In genomic region chr17:29549169-29549935, GRCh38 we compare ENCODE assay signal across 15 cellular contexts. TPM values are rescaled to one million over a fixed set of nuclear protein-coding genes. Genes with fewer than 3 reads are reported as not detected.
DNase-seq lines count a peak whose midpoint lies in the region; ATAC-seq, FAIRE-seq and TF ChIP-seq lines count a peak whose summit lies in the region.
"Had no signal": no experiment of that assay in that cellular context is flagged by ENCODE, and none has a peak within 500 bp of the region (broad histone marks: within the 10 kb centered on the region; RNA-seq: fewer than 3 reads in every experiment).

No MANE protein-coding gene starts in this region.

- dilution Hi-C loops in keratinocyte (cut with MboI; ENCODE audit: extremely low pct_ligation_motif_present, low sequenced_read_pairs), result no loop called here

- H3K9me3 ChIP-seq in keratinocyte (ENCODE audit: control insufficient read depth, low read depth, low read length), result no peaks in the 10 kb centered on the region
- no peaks in the 10 kb centered on the region for H3K9me3 ChIP-seq in CD4-positive, alpha-beta memory T cell (ENCODE audit: control insufficient read depth in 1 of 2, low read length in 2 of 2)
- no peaks in the 10 kb centered on the region for H3K9me3 ChIP-seq in sigmoid colon
- H3K9me3 ChIP-seq: spleen had no signal

- H3K9ac ChIP-seq in keratinocyte (ENCODE audit: control insufficient read depth, extremely low read depth, insufficient read depth, low read length), result no peak overlapping the region

- ATAC-seq in activated T-helper 17 cell treated with anti-CD3 and anti-CD28 coated beads, Interleukin-2, amount 50 U/mL, for 72 hours (replicated peaks), result peak; percentile 91

- no peak overlapping the region for H3K27ac ChIP-seq in keratinocyte (ENCODE audit: control insufficient read depth, insufficient read depth, low read length)
- no peak overlapping the region for H3K27ac ChIP-seq in CD4-positive, alpha-beta memory T cell (ENCODE audit: low read depth, low read length)
- peak overlapping the region in 2 of 59 donors; percentile 12 to 24 for H3K27ac ChIP-seq in dorsolateral prefrontal cortex
- H3K27ac ChIP-seq in sigmoid colon, result no peak overlapping the region
- H3K27ac ChIP-seq: spleen had no signal

- H3K27me3 ChIP-seq in keratinocyte (ENCODE audit: control insufficient read depth, extremely low read depth, insufficient read depth, low read length), result no peaks in the 10 kb centered on the region
- H3K27me3 ChIP-seq in CD4-positive, alpha-beta memory T cell (ENCODE audit: insufficient read depth, low read length), result no peaks in the 10 kb centered on the region
- H3K27me3 ChIP-seq in dorsolateral prefrontal cortex, result no peaks in the 10 kb centered on the region
- no peaks in the 10 kb centered on the region for H3K27me3 ChIP-seq in sigmoid colon
- H3K27me3 ChIP-seq: spleen had no signal

- H3K27ac Mint-ChIP-seq in activated T-helper 17 cell treated with anti-CD3 and anti-CD28 coated beads, Interleukin-2, amount 50 U/mL, for 72 hours, result peak overlapping the region; percentile 12
- peak overlapping the region in 2 of 7 donors; percentile 41 to 64 for H3K27ac Mint-ChIP-seq in CD4-positive, alpha-beta memory T cell
- H3K27ac Mint-ChIP-seq: activated CD4-positive, alpha-beta memory T cell treated with anti-CD3 and anti-CD28 coated beads for 36 hours; activated naive CD8-positive, alpha-beta T cell; nephron progenitor cell had no signal

- peaks cover 12% of the 10 kb centered on the region for H3K36me3 Mint-ChIP-seq in activated T-helper 17 cell treated with anti-CD3 and anti-CD28 coated beads, Interleukin-2, amount 50 U/mL, for 72 hours (ENCODE audit: low read depth)
- H3K36me3 Mint-ChIP-seq in CD4-positive, alpha-beta memory T cell, result peaks cover 3 to 7% of the 10 kb centered on the region in 2 donors
- H3K36me3 Mint-ChIP-seq: activated CD4-positive, alpha-beta memory T cell treated with anti-CD3 and anti-CD28 coated beads for 36 hours had no signal

- no peak for TF ChIP-seq CTCF in GM20000 (IDR thresholded peaks at IDR 0.05; ENCODE audit: extremely low read depth, missing control alignments)
- TF ChIP-seq CTCF in keratinocyte (optimal IDR thresholded peaks at IDR 0.05 in 1 of 3, IDR thresholded peaks at IDR 0.05 in 1 of 3, conservative IDR thresholded peaks at IDR 0.05 in 1 of 3; ENCODE audit: extremely low read depth in 1 of 3, insufficient read depth in 2 of 3, low read length in 3 of 3), result no peak
- no peak for TF ChIP-seq CTCF in dorsolateral prefrontal cortex (IDR thresholded peaks at IDR 0.05 in 54 of 56, conservative IDR thresholded peaks at IDR 0.05 in 2 of 56; ENCODE audit: low read depth in 1 of 56, partially characterized antibody in 56 of 56)
- TF ChIP-seq CTCF in sigmoid colon (IDR thresholded peaks at IDR 0.05), result no peak

- H3K4me1 ChIP-seq in keratinocyte (ENCODE audit: control insufficient read depth, extremely low read depth, insufficient read depth, low read length) (no peaks in the 10 kb centered on the region), sigmoid colon (no peaks in the 10 kb centered on the region)
- H3K4me1 ChIP-seq in CD4-positive, alpha-beta memory T cell (ENCODE audit: insufficient read depth, low read length), result no peaks in the 10 kb centered on the region

- peaks cover 0 to 2% of the 10 kb centered on the region in 2 experiments for H3K36me3 ChIP-seq in keratinocyte (ENCODE audit: control insufficient read depth in 2 of 2, extremely low read depth in 1 of 2, insufficient read depth in 2 of 2, low read length in 2 of 2)
- H3K36me3 ChIP-seq in CD4-positive, alpha-beta memory T cell (ENCODE audit: insufficient read depth, low read length), result no peaks in the 10 kb centered on the region
- peaks cover 0 to 3% (median 0%) of the 10 kb centered on the region in 4 donors for H3K36me3 ChIP-seq in sigmoid colon

- TF ChIP-seq POLR2A in sigmoid colon (IDR thresholded peaks at IDR 0.05), result no peak

- intact Hi-C loops in CD4-positive, alpha-beta memory T cell (cut with micrococcal nuclease), result no loop called here
- intact Hi-C loops in dorsolateral prefrontal cortex (cut with DNase I) (no loop called here), sigmoid colon (cut with DNase I) (no loop called here)

- H2AFZ ChIP-seq in keratinocyte (ENCODE audit: control insufficient read depth, low read length), result no peak overlapping the region

- H3K9me1 ChIP-seq in keratinocyte (ENCODE audit: control insufficient read depth, extremely low read depth, insufficient read depth, low read length), result no peaks in the 10 kb centered on the region

- peaks cover 6% of the 10 kb centered on the region for H3K4me1 Mint-ChIP-seq in activated T-helper 17 cell treated with anti-CD3 and anti-CD28 coated beads, Interleukin-2, amount 50 U/mL, for 72 hours
- peaks cover 3 to 18% (median 6%) of the 10 kb centered on the region in 4 donors for H3K4me1 Mint-ChIP-seq in CD4-positive, alpha-beta memory T cell
- H3K4me1 Mint-ChIP-seq: nephron progenitor cell had no signal

- no peaks in the 10 kb centered on the region for H3K27me3 Mint-ChIP-seq in activated T-helper 17 cell treated with anti-CD3 and anti-CD28 coated beads, Interleukin-2, amount 50 U/mL, for 72 hours
- no peaks in the 10 kb centered on the region for H3K27me3 Mint-ChIP-seq in CD4-positive, alpha-beta memory T cell
- H3K27me3 Mint-ChIP-seq: activated CD4-positive, alpha-beta memory T cell treated with anti-CD3 and anti-CD28 coated beads for 36 hours; activated naive CD8-positive, alpha-beta T cell had no signal

- WGBS in sigmoid colon, 2 donors, result 55 to 60% methylated on average over 5 of the region's 5 CpGs

- FAIRE-seq in keratinocyte (lab: Jason Lieb, UNC), result peak; percentile 56
- FAIRE-seq: endometrium, H1 had no signal

- DNase-seq in EH (ENCODE audit: low read depth) (peak; percentile 53), GM20000 (ENCODE audit: low spot score) (peak; percentile 58), keratinocyte (ENCODE audit: low read depth, low spot score) (no peak), UCSD-AML1 (lab: John Stamatoyannopoulos, UW; ENCODE audit: unreplicated experiment) (no peak), dorsolateral prefrontal cortex (no peak), sigmoid colon (no peak)
- DNase-seq in CD4-positive, alpha-beta memory T cell, result no peak
- DNase-seq: activated CD4-positive, alpha-beta memory T cell treated with anti-CD3 and anti-CD28 coated beads for 36 hours; NCI-H526 treated with DMSO at 0.1 percent for 48 hours; nephron progenitor cell; spleen had no signal

- POLR2A ChIA-PET in CD4-positive, alpha-beta memory T cell (lab: Charles Lee; ENCODE audit: partially characterized antibody), result interaction anchor here (0.5 to 1.0 kb wide), 2 partner anchors 17 to 126 kb away, joined by 3 to 5 read pairs; no protein-coding TSS in a partner anchor

- TF ChIP-seq EP300 in sigmoid colon (IDR thresholded peaks at IDR 0.05), result no peak

- no peaks in the 10 kb centered on the region for H3K9me3 Mint-ChIP-seq in activated T-helper 17 cell treated with anti-CD3 and anti-CD28 coated beads, Interleukin-2, amount 50 U/mL, for 72 hours
- H3K9me3 Mint-ChIP-seq in CD4-positive, alpha-beta memory T cell, result no peaks in the 10 kb centered on the region
- H3K9me3 Mint-ChIP-seq: activated CD4-positive, alpha-beta memory T cell treated with anti-CD3 and anti-CD28 coated beads for 36 hours; nephron progenitor cell had no signal

- H4K20me1 ChIP-seq in keratinocyte (ENCODE audit: control insufficient read depth, extremely low read depth, insufficient read depth, low read length), result no peaks in the 10 kb centered on the region

- H3K4me3 ChIP-seq in keratinocyte (ENCODE audit: control insufficient read depth in 2 of 3, extremely low read depth in 1 of 3, insufficient read depth in 2 of 3, low read depth in 1 of 3, low read length in 3 of 3), result no peak overlapping the region
- no peak overlapping the region for H3K4me3 ChIP-seq in CD4-positive, alpha-beta memory T cell (ENCODE audit: low read length in 2 of 2)
- H3K4me3 ChIP-seq in dorsolateral prefrontal cortex, result no peak overlapping the region
- no peak overlapping the region for H3K4me3 ChIP-seq in sigmoid colon
- H3K4me3 ChIP-seq: spleen had no signal

- H3K4me3 Mint-ChIP-seq in activated T-helper 17 cell treated with anti-CD3 and anti-CD28 coated beads, Interleukin-2, amount 50 U/mL, for 72 hours, result no peak overlapping the region
- no peak overlapping the region for H3K4me3 Mint-ChIP-seq in CD4-positive, alpha-beta memory T cell
- H3K4me3 Mint-ChIP-seq: activated CD4-positive, alpha-beta memory T cell treated with anti-CD3 and anti-CD28 coated beads for 36 hours; activated naive CD8-positive, alpha-beta T cell; nephron progenitor cell had no signal

- H3K79me2 ChIP-seq in keratinocyte (ENCODE audit: control insufficient read depth, insufficient read depth, low read length), result no peaks in the 10 kb centered on the region

- H3K4me2 ChIP-seq in keratinocyte (ENCODE audit: control insufficient read depth, extremely low read depth, insufficient read depth, low read depth, low read length), result no peak overlapping the region

- CTCF ChIA-PET in CD4-positive, alpha-beta memory T cell (lab: Charles Lee; ENCODE audit: partially characterized antibody), result interaction anchor here (0.6 to 1.7 kb wide), 2 partner anchors 12 to 20 kb away, joined by 3 to 5 read pairs; no protein-coding TSS in a partner anchor

RNA-seq across cellular contexts. Expression of gene ABHD15, which starts 17.5 kb away (rescaled TPM):
- 10 to 100 TPM; 10.1 to 15.1 TPM for total RNA-seq in activated T-helper 17 cell treated with anti-CD3 and anti-CD28 coated beads, Interleukin-2, amount 50 U/mL, for 72 hours
- polyA plus RNA-seq in keratinocyte (6.2 to 6.9 TPM (median 6.8 TPM) in 3 replicates), sigmoid colon (10 to 100 TPM in 1 of 3 donors, 1 to 10 TPM in 2; 4.9 to 10.3 (median 5.4) TPM)
- polyA plus RNA-seq in keratinocyte (2011; ENCODE audit: low read depth), result 1.5 TPM
- polyA plus RNA-seq in keratinocyte (2011; cell fraction: cytosol; rRNA removed), result 5.3 and 5.5 TPM in 2 replicates
- 11.2 and 11.7 TPM in 2 replicates for polyA plus RNA-seq in keratinocyte (2011; cell fraction: nucleus; rRNA removed)
- 2.8 and 7.5 TPM in 2 replicates for polyA plus RNA-seq in keratinocyte (2012; ENCODE audit: low replicate concordance)
- polyA minus RNA-seq in keratinocyte, result 9.9 to 13.5 TPM (median 13.0 TPM) in 3 replicates
- 12.3 TPM for polyA minus RNA-seq in keratinocyte (2011; cell fraction: cytosol; rRNA and poly(A)+ RNA removed)
- polyA minus RNA-seq in keratinocyte (2011; cell fraction: nucleus; rRNA and poly(A)+ RNA removed), result 12.8 and 13.8 TPM in 2 replicates
- 10 to 100 TPM; 18.1 to 18.8 TPM for total RNA-seq in CD4-positive, alpha-beta memory T cell
- polyA plus RNA-seq in CD4-positive, alpha-beta memory T cell, result 10 to 100 TPM in 1 of 2 donors, 1 to 10 TPM in 1; 8.2 to 13.5 TPM
- total RNA-seq in dorsolateral prefrontal cortex (1 to 10 TPM; 1.9 to 8.0 (median 4.2) TPM), sigmoid colon (10 to 100 TPM in 1 of 4 donors, 1 to 10 TPM in 3; 4.1 to 10.8 (median 6.7) TPM)

RNA-seq across cellular contexts. Expression of gene TP53I13, which starts 19.1 kb away (rescaled TPM):
- total RNA-seq in activated T-helper 17 cell treated with anti-CD3 and anti-CD28 coated beads, Interleukin-2, amount 50 U/mL, for 72 hours, result 10 to 100 TPM; 45.7 to 58.1 TPM
- polyA plus RNA-seq in keratinocyte (11.9 to 34.7 TPM (median 14.5 TPM) in 3 replicates), sigmoid colon (10 to 100 TPM; 14.4 to 79.0 (median 20.3) TPM)
- polyA plus RNA-seq in keratinocyte (2011; ENCODE audit: low read depth), result 4.4 TPM
- polyA plus RNA-seq in keratinocyte (2011; cell fraction: cytosol; rRNA removed), result 5.8 and 16.5 TPM in 2 replicates
- polyA plus RNA-seq in keratinocyte (2011; cell fraction: nucleus; rRNA removed), result 71.4 and 101 TPM in 2 replicates
- polyA plus RNA-seq in keratinocyte (2012; ENCODE audit: low replicate concordance), result 17.7 and 24.8 TPM in 2 replicates
- polyA minus RNA-seq in keratinocyte, result 10.9 to 22.2 TPM (median 13.1 TPM) in 3 replicates
- 39.5 TPM for polyA minus RNA-seq in keratinocyte (2011; cell fraction: cytosol; rRNA and poly(A)+ RNA removed)
- polyA minus RNA-seq in keratinocyte (2011; cell fraction: nucleus; rRNA and poly(A)+ RNA removed), result 21.7 and 26.6 TPM in 2 replicates
- 100 to 1,000 TPM; 149 to 158 TPM for total RNA-seq in CD4-positive, alpha-beta memory T cell
- 10 to 100 TPM; 31.5 to 47.5 TPM for polyA plus RNA-seq in CD4-positive, alpha-beta memory T cell
- total RNA-seq in dorsolateral prefrontal cortex (10 to 100 TPM; 10.1 to 40.2 (median 20.1) TPM), sigmoid colon (10 to 100 TPM; 28.8 to 41.8 (median 35.4) TPM)

RNA-seq across cellular contexts. Expression of gene GIT1, which starts 40.1 kb away (rescaled TPM):
- total RNA-seq in activated T-helper 17 cell treated with anti-CD3 and anti-CD28 coated beads, Interleukin-2, amount 50 U/mL, for 72 hours, result 10 to 100 TPM; 52.4 to 65.7 TPM
- 35.9 to 42.7 TPM (median 37.9 TPM) in 3 replicates for polyA plus RNA-seq in keratinocyte
- 34.5 TPM for polyA plus RNA-seq in keratinocyte (2011; ENCODE audit: low read depth)
- 26.3 and 43.3 TPM in 2 replicates for polyA plus RNA-seq in keratinocyte (2011; cell fraction: cytosol; rRNA removed)
- 55.9 and 64.8 TPM in 2 replicates for polyA plus RNA-seq in keratinocyte (2011; cell fraction: nucleus; rRNA removed)
- polyA plus RNA-seq in keratinocyte (2012; ENCODE audit: low replicate concordance), result 28.3 and 36.4 TPM in 2 replicates
- 43.0 to 93.0 TPM (median 49.5 TPM) in 3 replicates for polyA minus RNA-seq in keratinocyte
- 58.7 TPM for polyA minus RNA-seq in keratinocyte (2011; cell fraction: cytosol; rRNA and poly(A)+ RNA removed)
- polyA minus RNA-seq in keratinocyte (2011; cell fraction: nucleus; rRNA and poly(A)+ RNA removed), result 36.5 and 45.9 TPM in 2 replicates
- 10 to 100 TPM; 78.9 to 82.8 TPM for total RNA-seq in CD4-positive, alpha-beta memory T cell
- polyA plus RNA-seq in CD4-positive, alpha-beta memory T cell, result 10 to 100 TPM in 1 of 2 donors, 1 to 10 TPM in 1; 4.2 to 24.9 TPM
- total RNA-seq in dorsolateral prefrontal cortex, result 100 to 1,000 TPM; 110 to 287 (median 170) TPM
- 10 to 100 TPM; 13.6 to 31.3 (median 16.8) TPM for total RNA-seq in sigmoid colon
- polyA plus RNA-seq in sigmoid colon, result 10 to 100 TPM; 16.9 to 28.5 (median 18.0) TPM

RNA-seq across cellular contexts. Expression of gene ANKRD13B, which starts 43.6 kb away (rescaled TPM):
- total RNA-seq in activated T-helper 17 cell treated with anti-CD3 and anti-CD28 coated beads, Interleukin-2, amount 50 U/mL, for 72 hours, result 10 to 100 TPM; 10.4 to 27.7 TPM
- polyA plus RNA-seq in keratinocyte (3.7 to 6.5 TPM (median 5.0 TPM) in 3 replicates), sigmoid colon (1 to 10 TPM; 1.6 to 5.2 (median 3.0) TPM)
- polyA plus RNA-seq in keratinocyte (2011; ENCODE audit: low read depth), result 3.7 TPM
- 2.8 and 5.7 TPM in 2 replicates for polyA plus RNA-seq in keratinocyte (2011; cell fraction: cytosol; rRNA removed)
- 13.0 and 14.3 TPM in 2 replicates for polyA plus RNA-seq in keratinocyte (2011; cell fraction: nucleus; rRNA removed)
- polyA plus RNA-seq in keratinocyte (2012; ENCODE audit: low replicate concordance), result 6.7 and 7.8 TPM in 2 replicates
- polyA minus RNA-seq in keratinocyte, result 4.8 to 12.7 TPM (median 5.3 TPM) in 3 replicates
- polyA minus RNA-seq in keratinocyte (2011; cell fraction: cytosol; rRNA and poly(A)+ RNA removed), result 12.9 TPM
- polyA minus RNA-seq in keratinocyte (2011; cell fraction: nucleus; rRNA and poly(A)+ RNA removed), result 6.2 and 9.9 TPM in 2 replicates
- 1 to 10 TPM; 1.3 to 2.3 TPM for total RNA-seq in CD4-positive, alpha-beta memory T cell
- polyA plus RNA-seq in CD4-positive, alpha-beta memory T cell, result not detected
- total RNA-seq in dorsolateral prefrontal cortex (10 to 100 TPM; 34.3 to 82.0 (median 53.1) TPM), sigmoid colon (10 to 100 TPM in 1 of 4 donors, 1 to 10 TPM in 3; 5.4 to 17.2 (median 6.2) TPM)

Comparison
In these comparisons a context has a peak if more than half of its experiments do, and no peak if none do; other contexts are left out.
1. DNase-seq: peak in EH (single experiment) and GM20000 (single experiment); none in keratinocyte (single experiment), UCSD-AML1 (single experiment), CD4-positive, alpha-beta memory T cell (0 of 5), dorsolateral prefrontal cortex (0 of 10) and sigmoid colon (single experiment).